Comparison of ENCODE assay signal across 11 cellular contexts in the genomic region with DNA sequence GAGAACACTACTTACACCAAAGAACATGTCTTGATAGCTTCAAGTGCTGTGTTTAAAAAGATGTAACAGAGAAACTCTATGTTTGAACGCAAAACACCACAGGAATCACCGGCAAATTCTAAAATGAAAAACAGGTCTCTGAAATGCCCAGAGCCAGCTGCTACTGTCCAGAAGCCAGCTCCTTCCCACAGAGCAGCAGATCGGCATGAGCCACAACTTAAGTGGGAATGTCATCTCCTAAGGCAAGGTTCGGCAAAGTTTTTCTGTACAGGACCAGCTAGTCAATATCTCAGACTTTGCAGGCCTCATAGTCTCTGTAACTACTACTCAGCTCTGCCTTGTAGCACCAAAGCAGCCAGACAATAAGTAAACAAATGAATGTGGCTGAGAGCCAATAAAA. TPM values are rescaled to one million over a fixed set of nuclear protein-coding genes. Genes with fewer than 3 reads are reported as not detected.
DNase-seq lines count a peak whose midpoint lies in the region; ATAC-seq and TF ChIP-seq lines count a peak whose summit lies in the region.
"Had no signal": no experiment of that assay in that cellular context is flagged by ENCODE, and none has a peak within 500 bp of the region (broad histone marks: within the 10 kb centered on the region; RNA-seq: fewer than 3 reads in every experiment).

No MANE protein-coding gene starts in this region.

- POLR2A ChIA-PET in AG04449 (lab: Yijun Ruan, JAX): interaction anchor here (0.7 to 1.6 kb wide), 2 partner anchors 10 to 12 kb away, joined by 4 to 5 read pairs; no protein-coding TSS in a partner anchor

- H3K36me3 ChIP-seq in fibroblast of lung (ENCODE audit: control insufficient read depth, insufficient read depth, low read length): no peaks in the 10 kb centered on the region
- H3K36me3 ChIP-seq: BLaER1 had no signal

- no peak overlapping the region for H3K27ac ChIP-seq in fibroblast of lung (ENCODE audit: insufficient read depth, low read length)
- H3K27ac ChIP-seq: BLaER1 had no signal

- DNase-seq in AG04449 (ENCODE audit: low read depth, low spot score) (no peak), NCI-H774 (lab: John Stamatoyannopoulos, UW) (peak; percentile 19), fibroblast of lung (ENCODE audit: low read depth in 2 of 2) (no peak), nephron progenitor cell (no peak), NAMALWA (ENCODE audit: low spot score) (no peak)
- DNase-seq: stimulated activated CD4-positive, alpha-beta T cell treated with anti-CD3 and anti-CD28 coated beads, Interleukin-4, amount 100 ng/mL, for 24 hours; T-helper 17 cell had no signal

- peaks cover 51% of the 10 kb centered on the region for H3K79me2 ChIP-seq in fibroblast of lung (ENCODE audit: control insufficient read depth, insufficient read depth, low read length)

- no peak overlapping the region for H3K9ac ChIP-seq in fibroblast of lung (ENCODE audit: insufficient read depth, low read length)
- H3K9ac ChIP-seq: BLaER1 had no signal

- peak overlapping the region; percentile 40 for H3K4me3 Mint-ChIP-seq in nephron progenitor cell
- H3K4me3 Mint-ChIP-seq: T-helper 17 cell had no signal

- TF ChIP-seq CTCF in AG04449 (IDR thresholded peaks at IDR 0.05; ENCODE audit: insufficient read depth, low read length, missing control alignments) (no peak), fibroblast of lung (conservative IDR thresholded peaks at IDR 0.05 in 1 of 2, IDR thresholded peaks at IDR 0.05 in 1 of 2; ENCODE audit: low read depth in 1 of 2, low read length in 2 of 2) (no peak), nephron progenitor cell (IDR thresholded peaks at IDR 0.05) (no peak)

- H4K20me1 ChIP-seq in fibroblast of lung (ENCODE audit: control insufficient read depth, extremely low read depth, insufficient read depth, low read length): no peaks in the 10 kb centered on the region
- H4K20me1 ChIP-seq: BLaER1 had no signal

- no peak for ATAC-seq in GM18870 (IDR thresholded peaks at IDR 0.05; ENCODE audit: unreplicated experiment)
- no peak for ATAC-seq in HG03378 (IDR thresholded peaks at IDR 0.05; ENCODE audit: unreplicated experiment)
- no peak for ATAC-seq in GM19452 (IDR thresholded peaks at IDR 0.05; ENCODE audit: unreplicated experiment)
- ATAC-seq: T-helper 17 cell had no signal

- H3K9me3 Mint-ChIP-seq in nephron progenitor cell: no peaks in the 10 kb centered on the region

- peaks cover 22% of the 10 kb centered on the region for H3K36me3 Mint-ChIP-seq in nephron progenitor cell (ENCODE audit: low read depth)

- H2AFZ ChIP-seq in fibroblast of lung (ENCODE audit: low read length): no peak overlapping the region

- H3K9me3 ChIP-seq in fibroblast of lung (ENCODE audit: control insufficient read depth, insufficient read depth, low read depth, low read length): no peaks in the 10 kb centered on the region

- no peaks in the 10 kb centered on the region for H3K27me3 Mint-ChIP-seq in nephron progenitor cell (ENCODE audit: low read depth, poor library complexity)

- peaks cover 6% of the 10 kb centered on the region for H3K4me1 ChIP-seq in fibroblast of lung (ENCODE audit: control insufficient read depth, extremely low read depth, insufficient read depth, low read length)
- H3K4me1 ChIP-seq: BLaER1 had no signal

- CTCF ChIA-PET in AG04449 (lab: Yijun Ruan, JAX): interaction anchor here (0.6 to 7.4 kb wide), 12 partner anchors 10 to 171 kb away, joined by 3 to 52 read pairs (median 4); no protein-coding TSS in a partner anchor

- H3K4me3 ChIP-seq in AG04449 (ENCODE audit: low read depth, low read length): peak overlapping the region; percentile 38
- peak overlapping the region in 1 of 4 experiments; percentile 23 for H3K4me3 ChIP-seq in fibroblast of lung (replicated peaks in 1 of 4; ENCODE audit: control extremely low read depth in 1 of 4, insufficient read depth in 1 of 4, low read depth in 3 of 4, low read length in 4 of 4)
- H3K4me3 ChIP-seq: BLaER1 had no signal

- H3K27ac Mint-ChIP-seq in nephron progenitor cell: no peak overlapping the region
- H3K27ac Mint-ChIP-seq: T-helper 17 cell had no signal

- peak overlapping the region; percentile 60 for H3K4me2 ChIP-seq in fibroblast of lung (ENCODE audit: extremely low read depth, insufficient read depth, low read length)
- H3K4me2 ChIP-seq: BLaER1 had no signal

- H3K4me1 Mint-ChIP-seq in nephron progenitor cell: peaks cover 68% of the 10 kb centered on the region

- no peaks in the 10 kb centered on the region for H3K27me3 ChIP-seq in fibroblast of lung (ENCODE audit: control insufficient read depth, insufficient read depth, low read length)
- H3K27me3 ChIP-seq: BLaER1 had no signal

RNA-seq across cellular contexts. Expression of a gene that starts 4.9 kb away (rescaled TPM):
- total RNA-seq in fibroblast of lung: 85.8 and 114 TPM in 2 replicates
- polyA plus RNA-seq in fibroblast of lung: 38.1 and 91.8 TPM in 2 replicates
- polyA plus RNA-seq in fibroblast of lung (2012): 41.3 and 81.0 TPM in 2 replicates
- 2.0 and 9.5 TPM in 2 replicates for polyA minus RNA-seq in fibroblast of lung (ENCODE audit: low replicate concordance)
